In the genomic region with DNA sequence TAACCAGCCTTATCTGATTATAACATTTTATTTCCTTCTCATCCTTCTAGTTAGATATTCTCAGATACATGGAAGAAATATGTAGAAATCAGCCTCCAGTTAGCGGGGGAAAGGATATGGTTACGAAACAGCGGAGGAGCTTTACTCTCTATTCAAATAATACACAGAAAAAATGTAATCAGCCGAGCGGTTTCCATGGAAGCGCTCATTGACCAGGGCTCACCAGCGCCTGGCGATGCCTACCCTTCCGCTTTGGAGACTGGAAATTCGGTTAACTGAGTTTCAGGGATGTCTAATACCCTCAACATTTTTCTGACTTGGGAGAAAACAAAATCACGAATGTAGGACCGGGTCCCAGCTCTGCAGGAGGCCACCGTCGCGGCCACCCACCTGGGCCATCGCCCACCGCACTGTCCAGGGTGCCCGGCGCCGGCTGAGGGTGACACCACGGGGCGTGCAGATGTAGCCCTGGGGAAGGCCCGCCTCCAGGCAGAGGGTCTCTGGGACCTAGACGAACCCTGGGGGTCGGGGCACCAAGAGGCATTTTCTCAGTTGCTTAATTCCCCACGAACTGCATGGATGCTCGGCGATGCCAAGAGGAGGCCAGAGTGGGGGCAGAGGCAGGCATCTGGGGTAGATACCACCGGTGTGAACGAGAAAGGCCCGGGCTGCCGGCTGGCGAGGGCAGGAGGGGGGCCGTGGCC, we compare ENCODE assay signal across 9 cellular contexts. TPM values are rescaled to one million over a fixed set of nuclear protein-coding genes. Genes with fewer than 3 reads are reported as not detected.
A peak's percentile ranks its signal among the peaks of the same experiment; 100 is the strongest.
DNase-seq lines count a peak whose midpoint lies in the region; ATAC-seq and TF ChIP-seq lines count a peak whose summit lies in the region.
"Had no signal": no experiment of that assay in that cellular context is flagged by ENCODE, and none has a peak within 500 bp of the region (broad histone marks: within the 10 kb centered on the region; RNA-seq: fewer than 3 reads in every experiment).

No MANE protein-coding gene starts in this region.

- no peaks in the 10 kb centered on the region for H3K9me2 ChIP-seq in Karpas-422 (replicated peaks; ENCODE audit: insufficient read depth, low read length)

- H3K4me3 ChIP-seq in vagina (peak overlapping the region; percentile 41 to 42), Karpas-422 (ENCODE audit: low read length) (no peak overlapping the region)

- H3K4me1 ChIP-seq in vagina (peaks cover 21% of the 10 kb centered on the region), Karpas-422 (ENCODE audit: low read length) (peaks cover 6% of the 10 kb centered on the region)

- no peak for TF ChIP-seq POLR2A in vagina (IDR thresholded peaks at IDR 0.05)

- no peak for DNase-seq in natural killer cell
- DNase-seq in natural killer cell treated with Interleukin-12 subunit alpha and Interleukin-12 subunit beta and Interleukin-15 and Interleukin-18, amount 100 ng/mL, for 72 hours (ENCODE audit: low spot score), result no peak
- peak; percentile 6 for DNase-seq in amniotic epithelial cell (ENCODE audit: low read depth)
- no peak for DNase-seq in naive B cell
- DNase-seq in vagina (ENCODE audit: extremely low spot score in 2 of 2), result no peak
- DNase-seq in ecto neural progenitor cell (ENCODE audit: low spot score), result no peak
- DNase-seq in Karpas-422, result no peak
- DNase-seq: activated CD4-positive, alpha-beta T cell treated with anti-CD3 and anti-CD28 coated beads, Interleukin-2, amount 10 ng/mL, durations not matched to agents 24 days and 14 days had no signal

- H3K27ac Mint-ChIP-seq in natural killer cell (no peak overlapping the region), naive B cell (no peak overlapping the region)
- H3K27ac Mint-ChIP-seq in natural killer cell treated with Interleukin-12 subunit alpha and Interleukin-12 subunit beta and Interleukin-15 and Interleukin-18, amount 100 ng/mL, for 72 hours, result no peak overlapping the region
- H3K27ac Mint-ChIP-seq: activated CD4-positive, alpha-beta T cell treated with anti-CD3 and anti-CD28 coated beads, Interleukin-2, amount 10 ng/mL, durations not matched to agents 24 days and 14 days had no signal

- H3K9me3 Mint-ChIP-seq in natural killer cell (no peaks in the 10 kb centered on the region), naive B cell (no peaks in the 10 kb centered on the region)
- no peaks in the 10 kb centered on the region for H3K9me3 Mint-ChIP-seq in natural killer cell treated with Interleukin-12 subunit alpha and Interleukin-12 subunit beta and Interleukin-15 and Interleukin-18, amount 100 ng/mL, for 72 hours
- H3K9me3 Mint-ChIP-seq: activated CD4-positive, alpha-beta T cell treated with anti-CD3 and anti-CD28 coated beads, Interleukin-2, amount 10 ng/mL, durations not matched to agents 24 days and 14 days had no signal

- H3K36me3 ChIP-seq in vagina, result no peaks in the 10 kb centered on the region
- H3K36me3 ChIP-seq in Karpas-422 (ENCODE audit: insufficient read depth, low read length), result no peaks in the 10 kb centered on the region

- peak overlapping the region; percentile 65 for H3K4me3 Mint-ChIP-seq in natural killer cell
- H3K4me3 Mint-ChIP-seq in natural killer cell treated with Interleukin-12 subunit alpha and Interleukin-12 subunit beta and Interleukin-15 and Interleukin-18, amount 100 ng/mL, for 72 hours, result no peak overlapping the region
- peak overlapping the region; percentile 73 to 86 (median 79) for H3K4me3 Mint-ChIP-seq in naive B cell

- H3K27me3 Mint-ChIP-seq in natural killer cell (ENCODE audit: low read depth in 2 of 2) (peaks cover 46 to 62% of the 10 kb centered on the region in 2 donors), naive B cell (peaks cover 40 to 68% (median 52%) of the 10 kb centered on the region in 3 donors)
- peaks cover 28 to 53% of the 10 kb centered on the region in 2 donors for H3K27me3 Mint-ChIP-seq in natural killer cell treated with Interleukin-12 subunit alpha and Interleukin-12 subunit beta and Interleukin-15 and Interleukin-18, amount 100 ng/mL, for 72 hours

- intact Hi-C loops in natural killer cell (cut with micrococcal nuclease) (no loop called here), vagina (cut with DNase I) (no loop called here)

- H3K27me3 ChIP-seq in vagina, result peaks cover 9% of the 10 kb centered on the region
- H3K27me3 ChIP-seq in Karpas-422 (ENCODE audit: low read length), result no peaks in the 10 kb centered on the region

- no peaks in the 10 kb centered on the region for H4K20me1 ChIP-seq in Karpas-422 (ENCODE audit: insufficient read depth, low read depth, low read length)

- H3K79me2 ChIP-seq in Karpas-422 (ENCODE audit: low read length), result no peaks in the 10 kb centered on the region

- H3K4me1 Mint-ChIP-seq in natural killer cell, result peaks cover 0 to 4% of the 10 kb centered on the region in 2 donors
- H3K4me1 Mint-ChIP-seq in natural killer cell treated with Interleukin-12 subunit alpha and Interleukin-12 subunit beta and Interleukin-15 and Interleukin-18, amount 100 ng/mL, for 72 hours (ENCODE audit: low read depth in 2 of 2), result no peaks in the 10 kb centered on the region
- H3K4me1 Mint-ChIP-seq in naive B cell, result peaks cover 0 to 6% (median 5%) of the 10 kb centered on the region in 3 donors
- H3K4me1 Mint-ChIP-seq: activated CD4-positive, alpha-beta T cell treated with anti-CD3 and anti-CD28 coated beads, Interleukin-2, amount 10 ng/mL, durations not matched to agents 24 days and 14 days had no signal

- H3K9me3 ChIP-seq in vagina (no peaks in the 10 kb centered on the region), Karpas-422 (ENCODE audit: low read length) (no peaks in the 10 kb centered on the region)

- H3K36me3 Mint-ChIP-seq in natural killer cell (no peaks in the 10 kb centered on the region), naive B cell (no peaks in the 10 kb centered on the region)
- no peaks in the 10 kb centered on the region for H3K36me3 Mint-ChIP-seq in natural killer cell treated with Interleukin-12 subunit alpha and Interleukin-12 subunit beta and Interleukin-15 and Interleukin-18, amount 100 ng/mL, for 72 hours

- no peak overlapping the region for H3K27ac ChIP-seq in vagina
- no peak overlapping the region for H3K27ac ChIP-seq in Karpas-422 (ENCODE audit: low read length)

- no peak overlapping the region for H3K9ac ChIP-seq in Karpas-422 (ENCODE audit: low read length)

- no peak overlapping the region for H3K4me2 ChIP-seq in Karpas-422 (ENCODE audit: low read depth, low read length, poor library complexity, severe bottlenecking)

- H2AFZ ChIP-seq in Karpas-422 (ENCODE audit: low read length), result no peak overlapping the region

- no peak for ATAC-seq in natural killer cell
- no peak for ATAC-seq in natural killer cell treated with Interleukin-12 subunit alpha and Interleukin-12 subunit beta and Interleukin-15 and Interleukin-18, amount 100 ng/mL, for 72 hours
- no peak for ATAC-seq in naive B cell (ENCODE audit: low read depth in 2 of 2)
- ATAC-seq in HG03039 (IDR thresholded peaks at IDR 0.05; ENCODE audit: unreplicated experiment), result no peak

- TF ChIP-seq CTCF in natural killer cell (IDR thresholded peaks at IDR 0.05) (no peak), vagina (IDR thresholded peaks at IDR 0.05) (no peak)

RNA-seq across cellular contexts. Expression of a gene that starts 1.7 kb away (rescaled TPM):
- total RNA-seq in natural killer cell (not detected), vagina (not detected)
- total RNA-seq in natural killer cell treated with Interleukin-12 subunit alpha and Interleukin-12 subunit beta and Interleukin-15 and Interleukin-18, amount 100 ng/mL, for 72 hours, result not detected
- polyA plus RNA-seq in naive B cell (ENCODE audit: low read depth in 6 of 6), result not detected
- 0.14 TPM in 1 of 2 replicates, not detected in the other for total RNA-seq in Karpas-422 (2014; rRNA removed; shearing (Covaris generic); ENCODE audit: low replicate concordance)
- total RNA-seq: activated CD4-positive, alpha-beta T cell treated with anti-CD3 and anti-CD28 coated beads, Interleukin-2, amount 10 ng/mL, durations not matched to agents 24 days and 14 days had no signal

RNA-seq across cellular contexts. Expression of a gene that starts 35.8 kb away (rescaled TPM):
- total RNA-seq in natural killer cell, result 10 to 100 TPM; 32.8 to 44.7 (median 33.5) TPM
- 10 to 100 TPM; 40.7 to 67.5 TPM for total RNA-seq in natural killer cell treated with Interleukin-12 subunit alpha and Interleukin-12 subunit beta and Interleukin-15 and Interleukin-18, amount 100 ng/mL, for 72 hours
- polyA plus RNA-seq in naive B cell (ENCODE audit: low read depth in 6 of 6), result 100 to 1,000 TPM in 5 of 6 donors, 10 to 100 TPM in 1; 95.5 to 172 (median 109) TPM
- 23.3 TPM for total RNA-seq in vagina
- total RNA-seq in Karpas-422 (2014; rRNA removed; shearing (Covaris generic); ENCODE audit: low replicate concordance), result 71.6 and 119 TPM in 2 replicates
